In the genomic region with DNA sequence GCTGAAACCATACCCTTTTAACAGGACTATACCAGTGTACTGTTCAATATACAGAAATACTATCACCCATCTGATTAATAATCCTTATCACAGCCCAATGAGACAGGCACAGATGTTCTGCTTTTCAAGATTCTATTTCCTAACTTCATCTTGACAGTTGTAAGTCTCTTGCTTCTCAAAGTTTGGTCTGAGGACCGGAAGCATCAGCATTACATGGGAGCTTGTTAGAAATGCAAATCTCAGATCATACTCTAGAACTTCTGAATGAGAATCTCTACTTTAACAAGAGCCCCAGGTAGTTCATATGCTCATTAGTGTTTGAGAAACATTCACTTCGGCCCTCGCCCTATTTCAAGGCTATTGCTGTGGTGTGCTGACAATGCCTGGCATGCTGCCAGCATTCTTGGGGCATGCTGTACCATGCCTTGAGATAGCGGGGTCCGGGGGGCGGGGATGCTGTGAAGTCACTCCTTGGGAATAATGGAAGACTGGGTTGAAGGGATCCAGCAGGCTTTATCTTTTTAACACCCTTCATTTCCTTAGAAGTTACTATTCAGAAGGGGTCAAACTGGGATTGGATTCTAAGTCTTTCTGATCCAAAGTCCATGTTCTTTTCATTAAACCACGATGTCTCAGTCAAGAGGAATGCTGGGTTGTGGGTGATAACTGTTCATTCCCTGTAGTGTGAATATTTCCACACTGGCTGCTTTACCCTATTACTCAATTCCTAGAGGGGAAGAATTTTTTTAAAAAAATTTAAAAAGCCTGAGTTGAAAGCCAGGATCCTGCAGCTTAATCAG, we compare ENCODE assay signal across 8 cellular contexts.
A peak's percentile ranks its signal among the peaks of the same experiment; 100 is the strongest.
DNase-seq lines count a peak whose midpoint lies in the region; ATAC-seq and TF ChIP-seq lines count a peak whose summit lies in the region.

No MANE protein-coding gene starts in this region.

- H3K9me3 ChIP-seq in mucosa of descending colon, result no peaks in the 10 kb centered on the region

- ATAC-seq in mucosa of descending colon, result peak; percentile 55
- no peak for ATAC-seq in GM21360 (IDR thresholded peaks at IDR 0.05; ENCODE audit: unreplicated experiment)
- ATAC-seq in GM19351 (IDR thresholded peaks at IDR 0.05; ENCODE audit: unreplicated experiment), result no peak

- no peak overlapping the region for H3K4me3 ChIP-seq in mucosa of descending colon

- no peak for TF ChIP-seq CTCF in mucosa of descending colon (IDR thresholded peaks at IDR 0.05)

- peaks cover 5% of the 10 kb centered on the region for H3K4me1 ChIP-seq in mucosa of descending colon (ENCODE audit: low read depth)

- DNase-seq in AG08396 (ENCODE audit: low spot score) (peak; percentile 65), NCI-H1105 (lab: John Stamatoyannopoulos, UW) (peak; percentile 17), epidermal melanocyte (ENCODE audit: insufficient read length, low spot score) (peak; percentile 57), mucosa of descending colon (no peak), DMS114 treated with DMSO at 0.1 percent for 48 hours (lab: John Stamatoyannopoulos, UW; ENCODE audit: unreplicated experiment) (no peak), mesenteric fat pad (ENCODE audit: low spot score) (no peak)

- H3K36me3 ChIP-seq in mucosa of descending colon (ENCODE audit: low read depth), result no peaks in the 10 kb centered on the region

- intact Hi-C loops in mucosa of descending colon (cut with DNase I, micrococcal nuclease), result no loop called here

Comparison
In these comparisons a context has a peak if more than half of its experiments do, and no peak if none do; other contexts are left out.
1. DNase-seq: peak in AG08396 (single experiment), NCI-H1105 (single experiment) and epidermal melanocyte (single experiment); none in mucosa of descending colon (0 of 3), DMS114 treated with DMSO at 0.1 percent for 48 hours (single experiment) and mesenteric fat pad (single experiment).